Comparison of ENCODE assay signal across 31 cellular contexts in genomic region chr12:68491204-68491960, GRCh38.
"Had no signal": no experiment of that assay in that cellular context is flagged by ENCODE, and none has a peak within 500 bp of the region (broad histone marks: within the 10 kb centered on the region; RNA-seq: fewer than 3 reads in every experiment).

No MANE protein-coding gene starts in this region.

- H3K27ac Mint-ChIP-seq: activated naive CD4-positive, alpha-beta T cell treated with anti-CD3 and anti-CD28 coated beads, Interleukin-2, amount 50 U/mL, for 72 hours; activated T-helper 2 cell treated with anti-CD3 and anti-CD28 coated beads, Interferon-gamma antibody, Interleukin-2, Interleukin-4, amounts not matched to agents 10 μg/mL and 5 μg/mL and 100 μg/mL, durations not matched to agents 14 hours and 24 hours and 36 hours; neural progenitor cell; stimulated activated naive B cell treated with anti-CD40 and anti-IgM and Interleukin-4, amounts not matched to agents 10 μg/mL and 1 μg/mL and 100 μg/mL, for 72 hours had no signal

- H3K27ac ChIP-seq: adrenal gland, body of pancreas, colonic mucosa, dorsolateral prefrontal cortex, neural progenitor cell, parathyroid adenoma, psoas muscle, sigmoid colon, stomach, suprapubic skin, tibial artery, upper lobe of right lung had no signal

- H3K4me3 Mint-ChIP-seq: mesothelial cell of epicardium; naive B cell; neural progenitor cell; stimulated activated naive B cell treated with anti-CD40 and anti-IgM and Interleukin-4, amounts not matched to agents 10 μg/mL and 1 μg/mL and 100 μg/mL, for 72 hours had no signal

- H3K4me1 Mint-ChIP-seq: neural progenitor cell had no signal

- H3K36me3 Mint-ChIP-seq: mesothelial cell of epicardium; naive B cell; neural progenitor cell; stimulated activated naive B cell treated with anti-CD40 and anti-IgM and Interleukin-4, amounts not matched to agents 10 μg/mL and 1 μg/mL and 100 μg/mL, for 72 hours had no signal

- DNase-seq: activated CD4-positive, alpha-beta T cell treated with anti-CD3 and anti-CD28 coated beads, Interleukin-2, amount 50 U/mL, for 4 hours; activated CD4-positive, CD25-positive, alpha-beta regulatory T cell treated with anti-CD3 and anti-CD28 coated beads, Interleukin-2, amount 50 U/mL, for 72 hours; activated CD8-positive, alpha-beta memory T cell treated with anti-CD3 and anti-CD28 coated beads, Interleukin-2, amount 50 U/mL, for 4 hours; activated T-cell treated with anti-CD3 and anti-CD28 coated beads, Interleukin-2, amount 50 U/mL, for 1 hour; adrenal gland; aorta; body of pancreas; cerebellar nuclear complex; colonic mucosa; dorsolateral prefrontal cortex; effector memory CD4-positive, alpha-beta T cell; foreskin fibroblast; hippocampal formation; naive B cell; occipital lobe; psoas muscle; sigmoid colon; small intestine; stimulated activated CD4-positive, alpha-beta T cell treated with anti-CD3 and anti-CD28 coated beads, Interleukin-4, amount 100 ng/mL, for 24 hours; stimulated activated CD8-positive, alpha-beta memory T cell treated with anti-CD3 and anti-CD28 coated beads, Interleukin-4, amount 100 ng/mL, for 48 hours; stimulated activated naive B cell treated with anti-CD40 and anti-IgM and Interleukin-4, amounts not matched to agents 10 μg/mL and 1 μg/mL and 100 μg/mL, for 72 hours; stomach; tibial artery; upper lobe of right lung had no signal

- H3K9me3 Mint-ChIP-seq: activated T-helper 2 cell treated with anti-CD3 and anti-CD28 coated beads, Interferon-gamma antibody, Interleukin-2, Interleukin-4, amounts not matched to agents 10 μg/mL and 5 μg/mL and 100 μg/mL, durations not matched to agents 14 hours and 24 hours and 36 hours; naive B cell; neural progenitor cell; stimulated activated naive B cell treated with anti-CD40 and anti-IgM and Interleukin-4, amounts not matched to agents 10 μg/mL and 1 μg/mL and 100 μg/mL, for 72 hours had no signal

- ATAC-seq: body of pancreas; esophagus mucosa; psoas muscle; stimulated activated naive B cell treated with anti-CD40 and anti-IgM and Interleukin-4, amounts not matched to agents 10 μg/mL and 1 μg/mL and 100 μg/mL, for 72 hours; upper lobe of right lung had no signal
